20 cellular contexts compared by ENCODE assay signal in the genomic region with DNA sequence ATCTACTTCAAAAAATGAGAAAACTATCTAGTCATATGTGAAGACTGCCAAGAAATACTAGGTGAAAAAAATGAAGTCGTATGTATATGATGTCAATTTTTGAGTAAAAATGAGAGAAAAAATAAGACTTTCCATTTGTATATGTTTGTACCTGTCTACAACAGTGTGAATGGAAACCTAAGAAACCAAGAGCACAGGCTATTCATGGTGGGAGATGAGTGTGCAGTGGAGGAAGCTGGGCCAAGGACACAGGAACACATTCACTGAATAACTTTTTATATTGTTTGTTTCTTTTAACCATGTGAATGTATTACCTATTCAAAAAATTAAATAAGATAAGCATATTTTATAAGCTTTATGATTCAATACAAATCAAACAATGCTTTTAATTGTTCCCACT.
"Had no signal": no experiment of that assay in that cellular context is flagged by ENCODE, and none has a peak within 500 bp of the region (broad histone marks: within the 10 kb centered on the region; RNA-seq: fewer than 3 reads in every experiment).

No MANE protein-coding gene starts in this region.

- H3K36me3 ChIP-seq: upper lobe of right lung, vagina had no signal

- DNase-seq: effector CD8-positive, alpha-beta T cell; foreskin melanocyte; heart left ventricle; hypothalamus; kidney glomerular epithelial cell; mesendoderm; naive B cell; occipital lobe; pancreas; right cardiac atrium; small intestine; stimulated activated CD4-positive, alpha-beta T cell treated with anti-CD3 and anti-CD28 coated beads, Interleukin-12 subunit alpha, Interleukin-12 subunit beta, amount 100 ng/mL, for 4 hours; stimulated activated naive CD4-positive, alpha-beta T cell treated with Interleukin-2 at 50 U/mL for 16 hours; testis; upper lobe of right lung had no signal

- H3K27me3 ChIP-seq: heart left ventricle, pancreas, testis, tibial nerve, upper lobe of right lung, vagina had no signal

- FAIRE-seq: islet of Langerhans, pancreas, small intestine had no signal

- H3K4me1 Mint-ChIP-seq: naive B cell, nephron had no signal

- H3K9me3 ChIP-seq: heart left ventricle, pancreas, testis, tibial nerve, upper lobe of right lung, vagina had no signal

- H3K27ac Mint-ChIP-seq: nephron, progenitor cell of endocrine pancreas had no signal

- H3K4me1 ChIP-seq: pancreas, testis, tibial nerve, upper lobe of right lung, vagina had no signal

- ATAC-seq: heart left ventricle, right cardiac atrium, upper lobe of right lung had no signal

- H3K27ac ChIP-seq: heart left ventricle, pancreas, testis, tibial nerve, upper lobe of right lung, vagina had no signal

- H3K9me3 Mint-ChIP-seq: naive B cell, nephron had no signal

- H3K4me3 Mint-ChIP-seq: naive B cell, nephron had no signal

- H3K27me3 Mint-ChIP-seq: naive B cell, progenitor cell of endocrine pancreas had no signal

- H3K4me3 ChIP-seq: heart left ventricle, pancreas, testis, tibial nerve, upper lobe of right lung, vagina had no signal
